Comparison of ENCODE assay signal across 10 cellular contexts in the genomic region with DNA sequence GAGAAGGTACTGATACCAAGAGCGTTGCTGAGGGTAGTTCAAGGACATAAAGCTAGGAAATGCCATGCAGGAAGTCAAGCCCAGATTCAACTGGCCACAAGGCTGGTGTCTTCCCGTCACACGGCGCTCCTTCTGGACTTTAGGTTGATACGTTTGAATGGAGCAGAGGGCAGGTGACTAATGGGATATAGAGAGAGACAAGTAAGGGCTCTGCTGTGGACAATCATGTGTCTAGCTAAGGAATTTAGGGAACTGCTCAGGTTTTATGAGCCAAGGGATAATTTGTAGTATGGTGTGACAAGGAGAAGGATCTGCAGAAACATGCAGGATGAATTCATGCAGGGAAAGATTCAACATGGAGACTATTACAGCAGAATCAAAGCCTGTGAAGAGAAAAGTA.
"Had no signal": no experiment of that assay in that cellular context is flagged by ENCODE, and none has a peak within 500 bp of the region (broad histone marks: within the 10 kb centered on the region; RNA-seq: fewer than 3 reads in every experiment).

No MANE protein-coding gene starts in this region.

- DNase-seq: GM23248, GOT3, H7, H9, HCEC 1CT, HFFc6 had no signal

- H3K9me3 ChIP-seq: HAP-1 had no signal

- H3K4me1 ChIP-seq: HAP-1 had no signal

- FAIRE-seq: H1, H54 had no signal

- H3K4me3 ChIP-seq: GM23248, GM23338, HAP-1 had no signal

- H3K27ac ChIP-seq: GM23248 had no signal

- H3K36me3 ChIP-seq: HAP-1 had no signal
